Comparison of ENCODE assay signal across 2 cellular contexts in the genomic region with DNA sequence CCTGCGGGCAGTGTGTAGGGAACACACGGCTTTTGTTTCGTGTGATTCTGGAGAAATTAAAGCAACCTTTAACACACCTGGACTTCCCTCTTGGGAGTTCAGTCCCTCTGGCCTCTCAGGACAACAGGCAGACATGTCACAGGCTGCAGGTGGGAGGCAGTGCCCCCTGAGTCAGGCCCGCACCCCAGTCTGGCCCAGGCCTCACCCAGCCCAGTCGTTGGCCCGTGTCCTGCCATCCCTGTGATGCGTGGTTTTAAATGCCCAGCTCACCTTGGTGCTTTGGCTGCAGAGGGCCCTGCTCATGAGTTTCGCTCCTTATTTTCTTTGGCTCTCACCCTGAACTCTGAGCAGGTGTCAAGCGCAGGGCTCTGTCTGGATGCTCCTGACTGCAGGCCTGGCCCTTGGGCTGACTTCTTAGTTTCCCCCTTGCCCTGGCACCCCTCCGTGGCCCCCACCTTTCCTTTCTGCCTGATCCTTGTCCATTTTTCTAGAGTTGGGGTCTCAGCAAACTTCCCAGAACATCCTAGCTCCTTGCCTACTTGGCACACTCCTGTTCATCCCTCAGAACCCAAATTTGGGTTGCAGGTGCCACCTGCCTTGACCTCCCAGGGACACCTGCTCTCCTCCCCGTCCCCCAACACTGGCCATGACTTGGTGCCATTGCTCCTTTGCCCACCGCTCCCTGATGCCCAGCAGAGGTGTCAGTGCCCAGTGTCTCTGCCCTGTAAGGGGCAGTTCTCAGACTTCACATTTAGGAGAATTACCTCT.
TF ChIP-seq lines count a peak whose summit lies in the region.

No MANE protein-coding gene starts in this region.

TF ChIP-seq in HCT116, 20 proteins besides CTCF, POLR2A, EP300 and RAD21:
- TF ChIP-seq, protein P1, sequence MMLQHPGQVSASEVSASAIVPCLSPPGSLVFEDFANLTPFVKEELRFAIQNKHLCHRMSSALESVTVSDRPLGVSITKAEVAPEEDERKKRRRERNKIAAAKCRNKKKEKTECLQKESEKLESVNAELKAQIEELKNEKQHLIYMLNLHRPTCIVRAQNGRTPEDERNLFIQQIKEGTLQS (IDR thresholded peaks at IDR 0.05) = no peak
- TF ChIP-seq YY1 (IDR thresholded peaks at IDR 0.05; ENCODE audit: extremely low read depth, insufficient replicate concordance, low read depth, low read length) (no peak), SP1 (IDR thresholded peaks at IDR 0.05; ENCODE audit: low read depth) (no peak)

TF ChIP-seq in GM12878, 131 proteins besides CTCF, POLR2A, EP300 and RAD21:
- TF ChIP-seq SREBF1 (IDR thresholded peaks at IDR 0.05; ENCODE audit: low read length) (no peak), TCF12 (IDR thresholded peaks at IDR 0.05; ENCODE audit: low read depth, low read length) (no peak), KLF5 (IDR thresholded peaks at IDR 0.05; ENCODE audit: partially characterized antibody) (no peak), USF1 (IDR thresholded peaks at IDR 0.05; ENCODE audit: borderline replicate concordance, extremely low read length, insufficient read depth, low read depth, low read length) (no peak), STAT1 (conservative IDR thresholded peaks at IDR 0.05) (no peak), SP1 (IDR thresholded peaks at IDR 0.05; ENCODE audit: low read depth, low read length) (no peak), BACH1 (IDR thresholded peaks at IDR 0.05; ENCODE audit: borderline replicate concordance) (no peak), SUPT20H (IDR thresholded peaks at IDR 0.05; ENCODE audit: borderline replicate concordance, control insufficient read depth, low read depth, low read length) (no peak), LARP7 (IDR thresholded peaks at IDR 0.05) (no peak), NFIC (IDR thresholded peaks at IDR 0.05; ENCODE audit: low read depth, low read length) (no peak), PAX8 (IDR thresholded peaks at IDR 0.05) (no peak), CBFB (IDR thresholded peaks at IDR 0.05; ENCODE audit: low read depth) (no peak), RELA (IDR thresholded peaks at IDR 0.05; ENCODE audit: borderline replicate concordance, partially characterized antibody) (no peak), IKZF1 (conservative IDR thresholded peaks at IDR 0.05) (no peak), ZBED1 (IDR thresholded peaks at IDR 0.05; ENCODE audit: borderline replicate concordance) (no peak), MLLT1 (IDR thresholded peaks at IDR 0.05) (no peak), ZSCAN29 (IDR thresholded peaks at IDR 0.05) (no peak)
